ENCODE assay signal across 12 cellular contexts in genomic region chr17:8628172-8628571, GRCh38. TPM values are rescaled to one million over a fixed set of nuclear protein-coding genes. Genes with fewer than 3 reads are reported as not detected.
A peak's percentile ranks its signal among the peaks of the same experiment; 100 is the strongest.
DNase-seq lines count a peak whose midpoint lies in the region; FAIRE-seq and TF ChIP-seq lines count a peak whose summit lies in the region.
"Had no signal": no experiment of that assay in that cellular context is flagged by ENCODE, and none has a peak within 500 bp of the region (broad histone marks: within the 10 kb centered on the region; RNA-seq: fewer than 3 reads in every experiment).

No MANE protein-coding gene starts in this region.

- H4K20me1 ChIP-seq in astrocyte (ENCODE audit: insufficient read depth, low read length) = peaks cover 51% of the 10 kb centered on the region

- peak overlapping the region; percentile 95 for H3K4me3 ChIP-seq in ACC112 (ENCODE audit: low read depth, low read length)
- peak overlapping the region; percentile 98 for H3K4me3 ChIP-seq in HAP-1
- H3K4me3 ChIP-seq in astrocyte (ENCODE audit: insufficient read depth, low read depth, low read length) = peak overlapping the region; percentile 94

- in situ Hi-C loops in HAP-1 (cut with MboI; ENCODE audit: low sequenced_read_pairs) = no loop called here

- peaks cover 49% of the 10 kb centered on the region for H3K79me2 ChIP-seq in ACC112 (ENCODE audit: control insufficient read depth, insufficient read depth, low read length, unreplicated experiment)
- H3K79me2 ChIP-seq in astrocyte (ENCODE audit: insufficient read depth, low read length) = peaks cover 73% of the 10 kb centered on the region

- no peak for FAIRE-seq in astrocyte (lab: Jason Lieb, UNC)
- FAIRE-seq: small intestine had no signal

- H3K4me3 Mint-ChIP-seq in astrocyte (ENCODE audit: unreplicated experiment) = peak overlapping the region; percentile 97

- TF ChIP-seq CTCF in astrocyte (IDR thresholded peaks at IDR 0.05; ENCODE audit: insufficient read depth, low read depth, low read length) = no peak

- peak overlapping the region; percentile 96 for H3K9ac ChIP-seq in astrocyte (ENCODE audit: low read length)
- H3K9ac ChIP-seq: KMS-11 had no signal

- H3K9me3 Mint-ChIP-seq in astrocyte (ENCODE audit: unreplicated experiment) = no peaks in the 10 kb centered on the region

- H3K4me2 ChIP-seq in astrocyte (ENCODE audit: low read length) = peak overlapping the region; percentile 91
- H3K4me2 ChIP-seq: KMS-11 had no signal

- H3K9me3 ChIP-seq in HAP-1 = no peaks in the 10 kb centered on the region
- no peaks in the 10 kb centered on the region for H3K9me3 ChIP-seq in astrocyte (ENCODE audit: insufficient read depth, low read depth, low read length)
- H3K9me3 ChIP-seq: Peyer's patch had no signal

- H3K4me1 Mint-ChIP-seq in astrocyte (ENCODE audit: low read depth, unreplicated experiment) = peaks cover 23% of the 10 kb centered on the region

- H3K36me3 Mint-ChIP-seq in astrocyte (ENCODE audit: low read depth, unreplicated experiment) = no peaks in the 10 kb centered on the region

- DNase-seq in HAP-1 (ENCODE audit: low spot score in 2 of 2) = peak in 1 of 2 experiments; percentile 50
- DNase-seq in astrocyte (ENCODE audit: low read depth) = no peak
- DNase-seq in left kidney (ENCODE audit: low read depth, low spot score) = peak; percentile 32
- DNase-seq in activated CD4-positive, alpha-beta T cell treated with anti-CD3 and anti-CD28 coated beads for 4 hours = no peak
- no peak for DNase-seq in NCI-H1694 (lab: John Stamatoyannopoulos, UW)
- no peak for DNase-seq in D341Med (ENCODE audit: low spot score)
- DNase-seq in NCI-H2029 (lab: John Stamatoyannopoulos, UW) = no peak
- DNase-seq: Peyer's patch, small intestine had no signal

- no peaks in the 10 kb centered on the region for H3K27me3 Mint-ChIP-seq in astrocyte (ENCODE audit: low read depth, unreplicated experiment)

- H3K27ac ChIP-seq in ACC112 (ENCODE audit: low read depth, low read length) (no peak overlapping the region), astrocyte (ENCODE audit: low read depth, low read length) (no peak overlapping the region)
- H3K27ac ChIP-seq: KMS-11, Peyer's patch had no signal

- H3K36me3 ChIP-seq in ACC112 (ENCODE audit: insufficient read depth, low read length) (no peaks in the 10 kb centered on the region; the same call in 1 of the 2 replicates), HAP-1 (replicated peaks) (peaks cover under 1% of the 10 kb centered on the region; the same call in 1 of the 2 replicates), astrocyte (ENCODE audit: insufficient read depth, low read length) (no peaks in the 10 kb centered on the region)
- H3K36me3 ChIP-seq: Peyer's patch had no signal

- H3K4me1 ChIP-seq in ACC112 (ENCODE audit: control insufficient read depth, insufficient read depth, low read length, unreplicated experiment) = peaks cover 6% of the 10 kb centered on the region
- H3K4me1 ChIP-seq in HAP-1 = peaks cover 14% of the 10 kb centered on the region
- peaks cover 24% of the 10 kb centered on the region for H3K4me1 ChIP-seq in astrocyte (ENCODE audit: insufficient read depth, low read length)

- no peak overlapping the region for H3K27ac Mint-ChIP-seq in astrocyte (ENCODE audit: unreplicated experiment)
- H3K27ac Mint-ChIP-seq: CD14-positive monocyte had no signal

- peaks cover 8% of the 10 kb centered on the region; the same call in 1 of the 2 replicates for H3K27me3 ChIP-seq in ACC112 (ENCODE audit: insufficient read depth, low read length)
- no peaks in the 10 kb centered on the region for H3K27me3 ChIP-seq in HAP-1 (ENCODE audit: low read depth)
- no peaks in the 10 kb centered on the region for H3K27me3 ChIP-seq in astrocyte (ENCODE audit: insufficient read depth, low read length)

- peak overlapping the region; percentile 21 for H2AFZ ChIP-seq in ACC112 (ENCODE audit: low read length, unreplicated experiment)
- no peak overlapping the region for H2AFZ ChIP-seq in astrocyte (ENCODE audit: low read depth, low read length)

RNA-seq across cellular contexts. Expression of gene MYH10, which starts 2.4 kb away (rescaled TPM):
- 125 and 150 TPM in 2 replicates for total RNA-seq in astrocyte
